8 cellular contexts compared by ENCODE assay signal in genomic region chr12:57846577-57847319, GRCh38. TPM values are rescaled to one million over a fixed set of nuclear protein-coding genes. Genes with fewer than 3 reads are reported as not detected.
DNase-seq lines count a peak whose midpoint lies in the region; ATAC-seq and TF ChIP-seq lines count a peak whose summit lies in the region.

TSS of gene CTDSP2 (minus strand) at chr12:57846729. CDS start at chr12:57846435, 294 bp downstream.

- H3K4me1 ChIP-seq in mucosa of descending colon (ENCODE audit: low read depth) = peaks cover 23% of the 10 kb centered on the region

- ATAC-seq in GM21529 (IDR thresholded peaks at IDR 0.05; ENCODE audit: unreplicated experiment) = peak; percentile 38
- ATAC-seq in mucosa of descending colon = peak; percentile 89

- no peaks in the 10 kb centered on the region for H3K36me3 ChIP-seq in mucosa of descending colon (ENCODE audit: low read depth)

- peak within 1 kb of the TSS; percentile 100 for H3K4me3 ChIP-seq in mucosa of descending colon

- no peaks in the 10 kb centered on the region for H3K9me3 ChIP-seq in mucosa of descending colon

- peak within 1 kb of the TSS; percentile 90 for H3K27ac ChIP-seq in epithelial cell of prostate

- no peak for TF ChIP-seq CTCF in mucosa of descending colon (IDR thresholded peaks at IDR 0.05)

- DNase-seq in COLO829 (ENCODE audit: low spot score) (peak; percentile 100), KG1 (lab: John Stamatoyannopoulos, UW) (peak; percentile 49), epithelial cell of prostate (ENCODE audit: low read depth, low spot score) (peak; percentile 91), mucosa of descending colon (peak; percentile 99 to 100 (median 99))
- peak; percentile 90 for DNase-seq in activated T-cell treated with anti-CD3 and anti-CD28 coated beads, Interleukin-2, amount 50 U/mL, for 1 hour
- DNase-seq in stimulated activated CD8-positive, alpha-beta memory T cell treated with anti-CD3 and anti-CD28 coated beads, Interleukin-4, amount 100 ng/mL, for 1 hour (ENCODE audit: low read depth in 2 of 2, low spot score in 1 of 2) = peak; percentile 74 to 75

- intact Hi-C loops in mucosa of descending colon (cut with DNase I, micrococcal nuclease) = no loop called here

TF ChIP-seq in PFSK-1, 5 proteins besides CTCF, POLR2A, EP300 and RAD21:
- peak; percentile 77 for TF ChIP-seq POLR2AphosphoS5 (IDR thresholded peaks at IDR 0.05; ENCODE audit: low read depth, low read length)
- peak; percentile 82; the same call in 1 of the 2 replicates for TF ChIP-seq TAF1 (IDR thresholded peaks at IDR 0.05; ENCODE audit: borderline replicate concordance, insufficient read depth, low read length)
- TF ChIP-seq SIN3A (IDR thresholded peaks at IDR 0.05; ENCODE audit: borderline replicate concordance, insufficient read depth, low read length) = peak; percentile 90
- TF ChIP-seq FOXP2 (optimal IDR thresholded peaks at IDR 0.05; ENCODE audit: borderline replicate concordance, extremely low read depth, extremely low read length, insufficient read depth) = peak; percentile 83
- TF ChIP-seq REST (IDR thresholded peaks at IDR 0.05; ENCODE audit: insufficient read depth in 1 of 2, low read depth in 2 of 2, low read length in 2 of 2) = peak in 1 of 2 experiments; percentile 48; a peak in 1 of 4 replicates

RNA-seq across cellular contexts. Expression of gene CTDSP2, which starts in this region (rescaled TPM):
- 110 TPM for polyA plus RNA-seq in PFSK-1 (2012; ENCODE audit: insufficient read length, low read depth)
- total RNA-seq in mucosa of descending colon = 100 to 1,000 TPM; 220 to 339 (median 256) TPM

Comparison
In these comparisons a context has a peak if more than half of its experiments do, and no peak if none do; other contexts are left out.
1. Peak in every context shown above with its lines: DNase-seq, ATAC-seq, H3K4me3 ChIP-seq and H3K27ac ChIP-seq.
2. DNase-seq: peak in every context shown above with its lines; median percentile 100 in COLO829; 99 in mucosa of descending colon; 91 in epithelial cell of prostate; 90 in activated T-cell treated with anti-CD3 and anti-CD28 coated beads, Interleukin-2, amount 50 U/mL, for 1 hour; 74 in stimulated activated CD8-positive, alpha-beta memory T cell treated with anti-CD3 and anti-CD28 coated beads, Interleukin-4, amount 100 ng/mL, for 1 hour; 49 in KG1.